In the genomic region with DNA sequence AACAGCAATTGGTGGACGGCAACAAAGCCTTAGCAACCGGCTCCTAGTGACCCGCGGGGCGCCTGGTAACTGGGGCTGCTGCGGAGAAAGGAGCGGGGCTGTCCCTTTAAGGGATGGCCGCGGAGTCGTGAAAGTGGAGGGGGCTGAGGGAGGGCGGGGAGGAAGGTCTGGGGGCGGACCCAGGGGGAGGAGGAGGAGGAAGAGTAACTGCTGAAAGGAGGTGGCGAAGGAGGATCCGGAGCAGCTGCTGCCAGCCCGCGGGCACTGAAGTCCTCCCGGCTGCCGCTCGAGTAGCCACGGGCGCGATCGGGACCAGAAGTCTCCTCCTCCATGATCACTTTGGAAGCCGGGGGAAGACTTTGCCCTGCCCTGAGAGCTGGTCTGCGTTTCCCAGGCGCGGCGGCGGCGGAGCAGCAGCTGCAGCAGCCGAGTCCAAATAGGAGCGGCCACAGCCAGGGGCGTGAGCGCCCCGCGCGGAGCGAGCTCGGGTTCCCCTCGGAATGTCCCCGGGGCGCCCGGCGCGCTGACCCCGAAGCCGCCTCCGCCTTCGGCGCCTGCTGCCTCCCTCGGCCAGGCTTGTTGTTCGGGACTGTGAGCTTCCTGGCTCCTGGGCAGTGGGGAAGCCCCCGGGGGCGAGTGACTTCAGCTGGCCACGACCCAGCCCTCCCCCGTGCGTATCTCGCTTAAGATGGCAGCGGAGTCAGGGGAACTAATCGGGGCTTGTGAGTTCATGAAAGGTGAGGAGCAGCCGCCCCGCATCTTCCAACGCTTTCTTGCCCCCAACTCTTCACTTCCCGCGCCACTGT, we compare ENCODE assay signal across 8 cellular contexts. TPM values are rescaled to one million over a fixed set of nuclear protein-coding genes. Genes with fewer than 3 reads are reported as not detected.
DNase-seq lines count a peak whose midpoint lies in the region; FAIRE-seq and TF ChIP-seq lines count a peak whose summit lies in the region.

A gene with protein sequence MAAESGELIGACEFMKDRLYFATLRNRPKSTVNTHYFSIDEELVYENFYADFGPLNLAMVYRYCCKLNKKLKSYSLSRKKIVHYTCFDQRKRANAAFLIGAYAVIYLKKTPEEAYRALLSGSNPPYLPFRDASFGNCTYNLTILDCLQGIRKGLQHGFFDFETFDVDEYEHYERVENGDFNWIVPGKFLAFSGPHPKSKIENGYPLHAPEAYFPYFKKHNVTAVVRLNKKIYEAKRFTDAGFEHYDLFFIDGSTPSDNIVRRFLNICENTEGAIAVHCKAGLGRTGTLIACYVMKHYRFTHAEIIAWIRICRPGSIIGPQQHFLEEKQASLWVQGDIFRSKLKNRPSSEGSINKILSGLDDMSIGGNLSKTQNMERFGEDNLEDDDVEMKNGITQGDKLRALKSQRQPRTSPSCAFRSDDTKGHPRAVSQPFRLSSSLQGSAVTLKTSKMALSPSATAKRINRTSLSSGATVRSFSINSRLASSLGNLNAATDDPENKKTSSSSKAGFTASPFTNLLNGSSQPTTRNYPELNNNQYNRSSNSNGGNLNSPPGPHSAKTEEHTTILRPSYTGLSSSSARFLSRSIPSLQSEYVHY (plus strand): TSS at position 240 of the 806 bp plus-strand sequence. CDS start 449 bp downstream, at position 689.

- H2AFZ ChIP-seq in MM.1S (ENCODE audit: low read length) (peak within 1 kb of the TSS; percentile 84), neuronal stem cell (ENCODE audit: low read length) (peak within 1 kb of the TSS; percentile 95)

- H2BK12ac ChIP-seq in neuronal stem cell (ENCODE audit: low read length), result peak within 1 kb of the TSS; percentile 14

- TF ChIP-seq CTCF in MM.1S (IDR thresholded peaks at IDR 0.05; ENCODE audit: low read length) (no peak), subcutaneous adipose tissue (IDR thresholded peaks at IDR 0.05; ENCODE audit: low read depth) (no peak)

- peak within 1 kb of the TSS; percentile 99 for H3K18ac ChIP-seq in neuronal stem cell (ENCODE audit: low read length)

- WGBS in neuronal stem cell (ENCODE audit: extremely low coverage in 2 of 2, insufficient read length in 2 of 2, insufficient replicate concordance in 1 of 2), 2 donors, result no CpG with 5 or more reads among the region's 65 CpGs

- peak; percentile 98 to 100 for DNase-seq in HAP-1 (ENCODE audit: low spot score in 2 of 2)
- peak; percentile 84 for DNase-seq in MM.1S
- peak; percentile 95 for DNase-seq in SIG-M5 treated with dmso at 0.1 percent for 504 hours (lab: John Stamatoyannopoulos, UW; ENCODE audit: unreplicated experiment)
- DNase-seq in activated gamma-delta T cell treated with anti-CD3 and anti-CD28 coated beads, Interleukin-2, amount 50 U/mL, for 16 hours (ENCODE audit: low read depth), result peak; percentile 78
- peak; percentile 95 for DNase-seq in foreskin melanocyte
- DNase-seq in neuronal stem cell (ENCODE audit: low spot score), result peak; percentile 95

- H3K27me3 ChIP-seq in HAP-1 (ENCODE audit: low read depth) (no peaks in the 10 kb centered on the region), MM.1S (replicated peaks; ENCODE audit: insufficient read depth, low read length) (no peaks in the 10 kb centered on the region), neuronal stem cell (ENCODE audit: control insufficient read depth in 3 of 3, insufficient read depth in 3 of 3, low read depth in 1 of 3, low read length in 3 of 3) (no peaks in the 10 kb centered on the region)

- peak within 1 kb of the TSS; percentile 68 for H3K4me2 ChIP-seq in MM.1S (ENCODE audit: low read depth, low read length)
- H3K4me2 ChIP-seq in neuronal stem cell (ENCODE audit: insufficient read depth, low read length, poor library complexity, severe bottlenecking), result peak within 1 kb of the TSS; percentile 87

- H3F3A ChIP-seq in MM.1S (ENCODE audit: insufficient read depth, low read length), result peaks cover 9% of the 10 kb centered on the region

- no peaks in the 10 kb centered on the region for H3K36me3 ChIP-seq in HAP-1 (replicated peaks)
- no peaks in the 10 kb centered on the region for H3K36me3 ChIP-seq in MM.1S (replicated peaks; ENCODE audit: insufficient read depth, low read length)
- peaks cover 0 to 7% of the 10 kb centered on the region in 2 donors for H3K36me3 ChIP-seq in neuronal stem cell (replicated peaks in 1 of 2; ENCODE audit: control insufficient read depth in 2 of 2, insufficient read depth in 2 of 2, low read length in 2 of 2)

- H3K14ac ChIP-seq in neuronal stem cell (ENCODE audit: low read length), result peak within 1 kb of the TSS; percentile 95

- in situ Hi-C loops in HAP-1 (cut with MboI; ENCODE audit: low sequenced_read_pairs), result no loop called here

- H2BK120ac ChIP-seq in neuronal stem cell (ENCODE audit: low read depth, low read length), result peak within 1 kb of the TSS; percentile 96

- no peak within 1 kb of the TSS for H4K91ac ChIP-seq in neuronal stem cell (ENCODE audit: low read depth, low read length, poor library complexity)

- H2AK5ac ChIP-seq in neuronal stem cell (ENCODE audit: low read depth, low read length), result peak within 1 kb of the TSS; percentile 93

- H3K9ac ChIP-seq in MM.1S (ENCODE audit: low read length) (peak within 1 kb of the TSS; percentile 67; the same call in 1 of the 2 replicates), neuronal stem cell (ENCODE audit: low read depth, low read length, poor library complexity) (peak within 1 kb of the TSS; percentile 90)

- H3K4me1 ChIP-seq in HAP-1 (peaks cover 16% of the 10 kb centered on the region), MM.1S (ENCODE audit: low read length) (peaks cover 11% of the 10 kb centered on the region; the same call in 1 of the 2 replicates), neuronal stem cell (ENCODE audit: control insufficient read depth in 2 of 2, insufficient read depth in 1 of 2, low read depth in 1 of 2, low read length in 2 of 2) (peaks cover 10 to 12% of the 10 kb centered on the region in 2 donors)

- H4K8ac ChIP-seq in neuronal stem cell (ENCODE audit: low read depth, low read length), result peak within 1 kb of the TSS; percentile 26

- peak within 1 kb of the TSS; percentile 70 for H3K27ac ChIP-seq in MM.1S (ENCODE audit: low read length)
- peak within 1 kb of the TSS; percentile 99 for H3K27ac ChIP-seq in neuronal stem cell (replicated peaks; ENCODE audit: low read length)

- H3K23ac ChIP-seq in neuronal stem cell (ENCODE audit: low read depth, low read length, poor library complexity), result peak within 1 kb of the TSS; percentile 93

- peak; percentile 94 for FAIRE-seq in G401.6 (lab: Jason Lieb, UNC)

- no peak within 1 kb of the TSS for H3K4ac ChIP-seq in neuronal stem cell (ENCODE audit: low read length)

- peaks cover 8% of the 10 kb centered on the region for H3K79me1 ChIP-seq in neuronal stem cell (ENCODE audit: low read depth, low read length)

- no peaks in the 10 kb centered on the region for H4K20me1 ChIP-seq in MM.1S (ENCODE audit: insufficient read depth, low read length)

- H2BK15ac ChIP-seq in neuronal stem cell (ENCODE audit: low read length), result peak within 1 kb of the TSS; percentile 97

- H2BK5ac ChIP-seq in neuronal stem cell (ENCODE audit: low read length), result peak within 1 kb of the TSS; percentile 98

- H3K9me2 ChIP-seq in MM.1S (replicated peaks; ENCODE audit: insufficient read depth, low read length), result no peaks in the 10 kb centered on the region

- H3K4me3 ChIP-seq in HAP-1 (peak within 1 kb of the TSS; percentile 87), MM.1S (ENCODE audit: low read length) (peak within 1 kb of the TSS; percentile 76), neuronal stem cell (ENCODE audit: low read length in 2 of 2) (peak within 1 kb of the TSS; percentile 72 to 97)

- no peaks in the 10 kb centered on the region for H3K9me3 ChIP-seq in HAP-1
- H3K9me3 ChIP-seq in MM.1S (replicated peaks; ENCODE audit: insufficient read depth, low read length), result no peaks in the 10 kb centered on the region
- H3K9me3 ChIP-seq in neuronal stem cell (replicated peaks in 1 of 2; ENCODE audit: control insufficient read depth in 2 of 2, insufficient read depth in 1 of 2, low read depth in 1 of 2, low read length in 2 of 2), result no peaks in the 10 kb centered on the region

- H3K79me2 ChIP-seq in MM.1S (ENCODE audit: low read length), result peaks cover 24% of the 10 kb centered on the region

RNA-seq across cellular contexts. Expression of the gene that starts here (rescaled TPM):
- 12.9 TPM for polyA plus RNA-seq in neuronal stem cell (2013, experiment 1 of 2)
- 12.9 TPM for polyA plus RNA-seq in neuronal stem cell (2013, experiment 2 of 2)
- 10 to 100 TPM; 12.1 to 20.6 (median 16.8) TPM for total RNA-seq in subcutaneous adipose tissue

Comparison
In these comparisons a context has a peak if more than half of its experiments do, and no peak if none do; other contexts are left out.
1. Peak in every context shown above with its lines: DNase-seq, H3K4me3 ChIP-seq and H3K27ac ChIP-seq.